In the genomic region with DNA sequence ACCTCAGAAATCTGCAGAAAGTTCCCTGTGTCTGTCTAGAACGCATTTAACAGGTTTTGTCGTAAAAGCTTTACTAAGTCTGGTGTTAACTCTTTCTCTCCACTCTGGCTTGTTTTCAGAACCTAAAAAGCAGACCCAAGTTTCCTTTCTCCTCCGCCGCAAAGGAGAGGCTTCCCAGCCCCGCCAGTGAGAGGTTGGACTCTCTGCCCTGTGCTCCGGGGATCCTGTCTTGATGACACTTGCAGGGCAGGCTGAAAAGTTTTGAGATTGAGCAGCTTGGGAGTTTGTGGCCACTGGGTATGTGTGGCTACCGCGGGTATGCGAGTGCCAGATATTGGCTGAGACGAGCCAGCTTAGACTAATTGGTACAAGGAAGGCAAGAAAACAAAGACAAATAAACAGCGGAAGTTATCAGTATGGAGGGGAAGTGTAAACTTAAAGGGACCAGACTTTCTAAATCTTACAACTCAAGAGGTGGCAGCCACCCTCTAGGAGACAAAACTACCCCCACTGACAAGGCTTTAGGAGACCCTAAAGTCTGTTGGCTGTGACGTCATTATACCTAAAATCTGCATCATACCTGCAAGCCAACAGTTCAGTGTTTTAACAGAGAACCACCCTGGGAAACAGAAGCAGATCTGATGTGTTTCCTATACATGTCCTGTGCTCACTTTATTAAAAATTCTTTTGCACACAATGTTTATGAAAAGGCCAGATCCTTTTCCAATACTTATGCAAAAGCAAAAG, we compare ENCODE assay signal across 23 cellular contexts. TPM values are rescaled to one million over a fixed set of nuclear protein-coding genes. Genes with fewer than 3 reads are reported as not detected.
"Had no signal": no experiment of that assay in that cellular context is flagged by ENCODE, and none has a peak within 500 bp of the region (broad histone marks: within the 10 kb centered on the region; RNA-seq: fewer than 3 reads in every experiment).

No MANE protein-coding gene starts in this region.

- H3K27ac ChIP-seq: ascending aorta, body of pancreas had no signal

- ATAC-seq: activated naive CD4-positive, alpha-beta T cell treated with anti-CD3 and anti-CD28 coated beads, Interleukin-2, amount 50 U/mL, for 72 hours; activated naive CD8-positive, alpha-beta T cell treated with anti-CD3 and anti-CD28 coated beads, Interleukin-2, amount 50 U/mL, for 24 hours; activated T-cell treated with anti-CD3 and anti-CD28 coated beads, Interleukin-2, amount 50 U/mL, for 4 hours; body of pancreas had no signal

- H3K36me3 Mint-ChIP-seq: activated CD4-positive, alpha-beta memory T cell treated with anti-CD3 and anti-CD28 coated beads for 36 hours; activated naive CD4-positive, alpha-beta T cell treated with anti-CD3 and anti-CD28 coated beads, Interleukin-2, amount 50 U/mL, for 72 hours had no signal

- H3K4me3 Mint-ChIP-seq: activated CD4-positive, alpha-beta memory T cell treated with anti-CD3 and anti-CD28 coated beads for 36 hours; activated CD4-positive, alpha-beta T cell treated with anti-CD3 and anti-CD28 coated beads, Interleukin-2, amount 10 ng/mL, durations not matched to agents 7 days and 5 days; activated naive CD8-positive, alpha-beta T cell treated with anti-CD3 and anti-CD28 coated beads, Interleukin-2, amount 50 U/mL, for 24 hours; activated T-cell treated with anti-CD3 and anti-CD28 coated beads, Interleukin-2, amount 50 U/mL, for 4 hours; T-helper 1 cell treated with Interleukin-12 subunit alpha and Interleukin-12 subunit beta and Interleukin-4 antibody, amounts not matched to agents 30 μg/mL and 1 μg/mL, for 36 hours had no signal

- DNase-seq: activated CD4-positive, alpha-beta memory T cell treated with anti-CD3 and anti-CD28 coated beads for 36 hours; activated CD4-positive, alpha-beta T cell treated with anti-CD3 and anti-CD28 coated beads, Interleukin-2, amount 10 ng/mL, durations not matched to agents 7 days and 5 days; activated CD4-positive, CD25-positive, alpha-beta regulatory T cell; activated CD8-positive, alpha-beta memory T cell treated with anti-CD3 and anti-CD28 coated beads for 24 hours; activated effector memory CD4-positive, alpha-beta T cell treated with anti-CD3 and anti-CD28 coated beads, Interleukin-2, amount 50 U/mL, for 16 hours; activated naive CD4-positive, alpha-beta T cell treated with Interleukin-2 at 50 U/mL for 16 hours; activated naive CD8-positive, alpha-beta T cell treated with anti-CD3 and anti-CD28 coated beads, Interleukin-2, amount 50 U/mL, for 24 hours; activated T-cell treated with anti-CD3 and anti-CD28 coated beads, Interleukin-2, amount 50 U/mL, for 4 hours; amniotic stem cell; body of pancreas; Karpas-422; MM.1S; NCI-H1105; NCI-H1436; NCI-H1694 treated with DMSO at 0.1 percent for 48 hours; NCI-H2029 treated with DMSO at 0.1 percent for 48 hours; NCI-H510A treated with DMSO at 0.1 percent for 48 hours; NCI-H69; SHP77 treated with DMSO at 0.1 percent for 48 hours had no signal

- H3K9me3 Mint-ChIP-seq: activated CD4-positive, alpha-beta memory T cell treated with anti-CD3 and anti-CD28 coated beads for 36 hours; activated CD4-positive, alpha-beta T cell treated with anti-CD3 and anti-CD28 coated beads, Interleukin-2, amount 10 ng/mL, durations not matched to agents 7 days and 5 days; activated naive CD4-positive, alpha-beta T cell treated with anti-CD3 and anti-CD28 coated beads, Interleukin-2, amount 50 U/mL, for 72 hours; T-helper 1 cell treated with Interleukin-12 subunit alpha and Interleukin-12 subunit beta and Interleukin-4 antibody, amounts not matched to agents 30 μg/mL and 1 μg/mL, for 36 hours had no signal

- H3K4me3 ChIP-seq: ascending aorta, body of pancreas had no signal

- H3K4me1 ChIP-seq: ascending aorta, body of pancreas had no signal

- H3K9me3 ChIP-seq: ascending aorta, body of pancreas had no signal

- H3K27ac Mint-ChIP-seq: activated CD4-positive, alpha-beta memory T cell treated with anti-CD3 and anti-CD28 coated beads for 36 hours; activated CD4-positive, alpha-beta T cell treated with anti-CD3 and anti-CD28 coated beads, Interleukin-2, amount 10 ng/mL, durations not matched to agents 7 days and 5 days; activated naive CD4-positive, alpha-beta T cell treated with anti-CD3 and anti-CD28 coated beads, Interleukin-2, amount 50 U/mL, for 72 hours; activated naive CD8-positive, alpha-beta T cell treated with anti-CD3 and anti-CD28 coated beads, Interleukin-2, amount 50 U/mL, for 24 hours; T-helper 1 cell treated with Interleukin-12 subunit alpha and Interleukin-12 subunit beta and Interleukin-4 antibody, amounts not matched to agents 30 μg/mL and 1 μg/mL, for 36 hours had no signal

- H3K27me3 ChIP-seq: ascending aorta, body of pancreas had no signal

- H3K36me3 ChIP-seq: ascending aorta had no signal

- H3K4me1 Mint-ChIP-seq: activated CD4-positive, alpha-beta T cell treated with anti-CD3 and anti-CD28 coated beads, Interleukin-2, amount 10 ng/mL, durations not matched to agents 7 days and 5 days; activated naive CD8-positive, alpha-beta T cell treated with anti-CD3 and anti-CD28 coated beads, Interleukin-2, amount 50 U/mL, for 24 hours had no signal

- H3K27me3 Mint-ChIP-seq: activated CD4-positive, alpha-beta T cell treated with anti-CD3 and anti-CD28 coated beads, Interleukin-2, amount 10 ng/mL, durations not matched to agents 7 days and 5 days had no signal

RNA-seq across cellular contexts. Expression of gene PCDHB1, which starts 41.0 kb away (rescaled TPM):
- total RNA-seq: activated CD4-positive, alpha-beta memory T cell treated with anti-CD3 and anti-CD28 coated beads for 36 hours; activated CD4-positive, alpha-beta T cell treated with anti-CD3 and anti-CD28 coated beads, Interleukin-2, amount 10 ng/mL, durations not matched to agents 7 days and 5 days; activated naive CD4-positive, alpha-beta T cell treated with anti-CD3 and anti-CD28 coated beads, Interleukin-2, amount 50 U/mL, for 72 hours; activated T-cell treated with anti-CD3 and anti-CD28 coated beads, Interleukin-2, amount 50 U/mL, for 4 hours; ascending aorta; SK-MEL-5 had no signal

RNA-seq across cellular contexts. Expression of gene PCDHAC2, which starts 43.9 kb away (rescaled TPM):
- total RNA-seq: activated CD4-positive, alpha-beta memory T cell treated with anti-CD3 and anti-CD28 coated beads for 36 hours; activated CD4-positive, alpha-beta T cell treated with anti-CD3 and anti-CD28 coated beads, Interleukin-2, amount 10 ng/mL, durations not matched to agents 7 days and 5 days; activated naive CD4-positive, alpha-beta T cell treated with anti-CD3 and anti-CD28 coated beads, Interleukin-2, amount 50 U/mL, for 72 hours; activated T-cell treated with anti-CD3 and anti-CD28 coated beads, Interleukin-2, amount 50 U/mL, for 4 hours; ascending aorta had no signal
